Comparison of ENCODE assay signal across 8 cellular contexts in the genomic region with DNA sequence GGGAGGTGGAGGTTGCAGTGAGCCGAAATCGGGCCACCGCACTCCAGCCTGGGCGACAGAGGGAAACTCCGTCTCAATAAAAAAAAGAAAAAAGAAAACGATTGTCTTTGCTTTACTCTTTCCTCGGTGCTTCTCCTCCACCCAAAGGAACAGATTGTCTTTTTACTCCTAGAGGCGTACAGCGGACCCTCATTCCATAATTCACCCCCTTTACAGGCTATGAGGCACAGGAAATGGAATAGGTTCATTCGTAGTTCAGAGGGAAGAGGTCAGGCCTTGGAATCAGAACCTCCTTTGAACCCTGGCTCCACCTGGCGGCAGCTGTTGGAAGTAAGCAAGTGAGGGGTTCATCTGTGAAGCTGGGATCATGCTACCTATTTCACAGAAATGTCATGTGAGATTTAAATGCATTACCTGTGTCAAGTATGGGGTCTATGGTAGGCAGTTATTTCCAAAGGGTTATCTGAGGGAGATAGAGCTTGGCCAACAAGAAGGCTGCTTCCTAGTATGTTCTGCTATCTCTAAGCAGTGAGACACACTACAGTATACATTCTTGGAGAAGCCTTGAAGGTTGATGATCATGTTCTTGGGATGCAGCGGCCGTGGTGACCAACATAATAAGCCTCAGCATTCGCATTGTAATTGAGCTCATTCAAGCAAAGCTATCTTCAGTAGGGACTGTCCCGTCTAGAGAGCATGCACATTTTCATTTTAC. TPM values are rescaled to one million over a fixed set of nuclear protein-coding genes. Genes with fewer than 3 reads are reported as not detected.
DNase-seq lines count a peak whose midpoint lies in the region; ATAC-seq and TF ChIP-seq lines count a peak whose summit lies in the region.

No MANE protein-coding gene starts in this region.

- no peaks in the 10 kb centered on the region for H3K36me3 ChIP-seq in CD4-positive, alpha-beta memory T cell (ENCODE audit: insufficient read depth, low read length)

- peaks cover 0 to 2% of the 10 kb centered on the region in 2 donors for H3K27me3 Mint-ChIP-seq in CD4-positive, alpha-beta memory T cell

- H3K27ac ChIP-seq in CD4-positive, alpha-beta memory T cell (ENCODE audit: low read depth, low read length): no peak overlapping the region

- peak overlapping the region; percentile 67 to 86 (median 78) for H3K4me3 Mint-ChIP-seq in CD4-positive, alpha-beta memory T cell

- H3K9me3 Mint-ChIP-seq in CD4-positive, alpha-beta memory T cell: peaks cover 0 to 2% (median 0%) of the 10 kb centered on the region in 8 donors

- CTCF ChIA-PET in CD4-positive, alpha-beta memory T cell (lab: Charles Lee; ENCODE audit: partially characterized antibody): interaction anchor here (0.6 to 4.7 kb wide), 33 partner anchors 9 to 220 kb away, joined by 3 to 29 read pairs (median 4); a partner anchor contains a TSS

- H3K27ac Mint-ChIP-seq in CD4-positive, alpha-beta memory T cell: peak overlapping the region; percentile 38 to 95 (median 87)

- peak overlapping the region in 1 of 2 donors; percentile 48 for H3K4me3 ChIP-seq in CD4-positive, alpha-beta memory T cell (ENCODE audit: low read length in 2 of 2)

- intact Hi-C loops in CD4-positive, alpha-beta memory T cell (cut with micrococcal nuclease): loop anchor here (1.0 to 5.0 kb wide), 3 partner anchors 18 to 198 kb away; a partner anchor contains a TSS

- no peaks in the 10 kb centered on the region for H3K27me3 ChIP-seq in CD4-positive, alpha-beta memory T cell (ENCODE audit: insufficient read depth, low read length)

- ATAC-seq in HG02885 (IDR thresholded peaks at IDR 0.05; ENCODE audit: poor library complexity, unreplicated experiment): peak; percentile 59
- no peak for ATAC-seq in GM18505 (IDR thresholded peaks at IDR 0.05; ENCODE audit: unreplicated experiment)

- peaks cover 4 to 9% (median 7%) of the 10 kb centered on the region in 4 donors for H3K4me1 Mint-ChIP-seq in CD4-positive, alpha-beta memory T cell

- no peak for TF ChIP-seq POLR2A in GM18505 (IDR thresholded peaks at IDR 0.05; ENCODE audit: borderline replicate concordance, extremely low read depth, insufficient read depth, insufficient read length)

- no peaks in the 10 kb centered on the region for H3K36me3 Mint-ChIP-seq in CD4-positive, alpha-beta memory T cell

- POLR2A ChIA-PET in CD4-positive, alpha-beta memory T cell (lab: Charles Lee; ENCODE audit: partially characterized antibody): interaction anchor here (0.7 to 1.8 kb wide), 13 partner anchors 9 to 211 kb away, joined by 3 to 7 read pairs (median 4); a partner anchor contains a TSS

- H3K9me3 ChIP-seq in CD4-positive, alpha-beta memory T cell (ENCODE audit: control insufficient read depth in 1 of 2, low read length in 2 of 2): no peaks in the 10 kb centered on the region

- DNase-seq in CD4-positive, alpha-beta memory T cell: peak; percentile 72 to 83 (median 80)
- peak; percentile 46 for DNase-seq in NCI-H748 treated with DMSO at 0.1 percent for 48 hours (lab: John Stamatoyannopoulos, UW)
- DNase-seq in activated CD4-positive, alpha-beta T cell treated with anti-CD3 and anti-CD28 coated beads, Interleukin-2, amount 50 U/mL, for 24 hours (ENCODE audit: low read depth in 1 of 2, low spot score in 1 of 2): peak; percentile 84 to 87
- peak; percentile 54 to 70 for DNase-seq in dermis microvascular lymphatic vessel endothelial cell (ENCODE audit: low read depth in 2 of 2)
- DNase-seq in mesenteric fat pad (ENCODE audit: low spot score): peak; percentile 92
- peak; percentile 75 for DNase-seq in stimulated activated CD8-positive, alpha-beta memory T cell treated with anti-CD3 and anti-CD28 coated beads, Interleukin-15, amount 100 ng/mL, for 24 hours (ENCODE audit: low read depth)

- H3K4me1 ChIP-seq in CD4-positive, alpha-beta memory T cell (ENCODE audit: insufficient read depth, low read length): peaks cover 8% of the 10 kb centered on the region

RNA-seq across cellular contexts. Expression of a gene that starts 18.6 kb away (rescaled TPM):
- total RNA-seq in CD4-positive, alpha-beta memory T cell: 10 to 100 TPM; 13.1 to 14.5 TPM
- 10 to 100 TPM; 11.9 to 13.5 TPM for polyA plus RNA-seq in CD4-positive, alpha-beta memory T cell
- total RNA-seq in dermis microvascular lymphatic vessel endothelial cell (3.2 and 4.9 TPM in 2 replicates), mesenteric fat pad (5.9 TPM)

RNA-seq across cellular contexts. Expression of a gene that starts 22.0 kb away (rescaled TPM):
- 100 to 1,000 TPM in 1 of 2 experiments, 10 to 100 TPM in 1; 92.0 to 100 TPM for total RNA-seq in CD4-positive, alpha-beta memory T cell
- 10 to 100 TPM in 1 of 2 donors, 1 to 10 TPM in 1; 8.7 to 25.9 TPM for polyA plus RNA-seq in CD4-positive, alpha-beta memory T cell
- total RNA-seq in dermis microvascular lymphatic vessel endothelial cell: 4.5 and 7.6 TPM in 2 replicates
- 36.9 TPM for total RNA-seq in mesenteric fat pad

RNA-seq across cellular contexts. Expression of a gene that starts 29.4 kb away (rescaled TPM):
- total RNA-seq in CD4-positive, alpha-beta memory T cell: 100 to 1,000 TPM; 164 to 172 TPM
- polyA plus RNA-seq in CD4-positive, alpha-beta memory T cell: 1 to 10 TPM in 1 of 2 donors, under 1 TPM in 1; 0.70 to 7.9 TPM
- total RNA-seq in dermis microvascular lymphatic vessel endothelial cell: 6.9 and 13.4 TPM in 2 replicates
- total RNA-seq in mesenteric fat pad: 46.2 TPM

RNA-seq across cellular contexts. Expression of a gene that starts 43.3 kb away (rescaled TPM):
- total RNA-seq in CD4-positive, alpha-beta memory T cell: 10 to 100 TPM; 33.4 to 34.2 TPM
- polyA plus RNA-seq in CD4-positive, alpha-beta memory T cell: 1 to 10 TPM; 1.7 to 3.4 TPM
- 6.4 and 9.6 TPM in 2 replicates for total RNA-seq in dermis microvascular lymphatic vessel endothelial cell
- total RNA-seq in mesenteric fat pad: 10.1 TPM

RNA-seq across cellular contexts. Expression of a gene that starts 57.3 kb away (rescaled TPM):
- total RNA-seq in CD4-positive, alpha-beta memory T cell: 10 to 100 TPM; 21.4 to 22.7 TPM
- 10 to 100 TPM; 31.7 to 33.8 TPM for polyA plus RNA-seq in CD4-positive, alpha-beta memory T cell
- 3.9 and 6.7 TPM in 2 replicates for total RNA-seq in dermis microvascular lymphatic vessel endothelial cell
- total RNA-seq in mesenteric fat pad: 12.1 TPM
